Comparison of ENCODE assay signal across 7 cellular contexts in genomic region chr14:56422703-56423213, GRCh38.
A peak's percentile ranks its signal among the peaks of the same experiment; 100 is the strongest.
DNase-seq lines count a peak whose midpoint lies in the region; ATAC-seq and FAIRE-seq lines count a peak whose summit lies in the region.

No MANE protein-coding gene starts in this region.

- H3K9me3 ChIP-seq in aorta (ENCODE audit: control insufficient read depth, low read length), result no peaks in the 10 kb centered on the region

- no peak overlapping the region for H3K4me3 ChIP-seq in aorta (ENCODE audit: low read length in 2 of 2)

- no peaks in the 10 kb centered on the region for H3K27me3 ChIP-seq in aorta (ENCODE audit: control insufficient read depth in 1 of 2, insufficient read depth in 2 of 2, low read length in 1 of 2)

- ATAC-seq in aorta (ENCODE audit: low FRiP score) (peak; percentile 86), HG03457 (IDR thresholded peaks at IDR 0.05; ENCODE audit: unreplicated experiment) (no peak)

- peak; percentile 60 for FAIRE-seq in endometrium (lab: Jason Lieb, UNC)

- H3K27ac ChIP-seq in aorta (ENCODE audit: low read depth in 1 of 2, low read length in 2 of 2), result no peak overlapping the region

- no peaks in the 10 kb centered on the region for H3K36me3 ChIP-seq in aorta (ENCODE audit: control insufficient read depth in 1 of 2, insufficient read depth in 2 of 2, low read length in 1 of 2)

- H3K4me1 ChIP-seq in aorta (ENCODE audit: control insufficient read depth in 1 of 2, insufficient read depth in 2 of 2, low read length in 2 of 2), result no peaks in the 10 kb centered on the region

- DNase-seq in GM03348 (ENCODE audit: low spot score), result peak; percentile 87
- DNase-seq in M059J (ENCODE audit: low read depth), result peak; percentile 59
- peak; percentile 63 for DNase-seq in RKO (ENCODE audit: low spot score)
- peak; percentile 78 to 84 for DNase-seq in lung microvascular endothelial cell (ENCODE audit: low read depth in 2 of 2)
- DNase-seq in aorta, result peak in 1 of 2 donors; percentile 62

- 0% methylated on average over 1 of the region's 1 CpG for WGBS in aorta, 2 donors

- intact Hi-C loops in aorta (cut with DNase I), result loop anchor here (5.0 kb wide), 3 partner anchors 80 to 715 kb away; partner anchors contain the start of gene PELI2 (in 1 of the 2)
